In the genomic region with DNA sequence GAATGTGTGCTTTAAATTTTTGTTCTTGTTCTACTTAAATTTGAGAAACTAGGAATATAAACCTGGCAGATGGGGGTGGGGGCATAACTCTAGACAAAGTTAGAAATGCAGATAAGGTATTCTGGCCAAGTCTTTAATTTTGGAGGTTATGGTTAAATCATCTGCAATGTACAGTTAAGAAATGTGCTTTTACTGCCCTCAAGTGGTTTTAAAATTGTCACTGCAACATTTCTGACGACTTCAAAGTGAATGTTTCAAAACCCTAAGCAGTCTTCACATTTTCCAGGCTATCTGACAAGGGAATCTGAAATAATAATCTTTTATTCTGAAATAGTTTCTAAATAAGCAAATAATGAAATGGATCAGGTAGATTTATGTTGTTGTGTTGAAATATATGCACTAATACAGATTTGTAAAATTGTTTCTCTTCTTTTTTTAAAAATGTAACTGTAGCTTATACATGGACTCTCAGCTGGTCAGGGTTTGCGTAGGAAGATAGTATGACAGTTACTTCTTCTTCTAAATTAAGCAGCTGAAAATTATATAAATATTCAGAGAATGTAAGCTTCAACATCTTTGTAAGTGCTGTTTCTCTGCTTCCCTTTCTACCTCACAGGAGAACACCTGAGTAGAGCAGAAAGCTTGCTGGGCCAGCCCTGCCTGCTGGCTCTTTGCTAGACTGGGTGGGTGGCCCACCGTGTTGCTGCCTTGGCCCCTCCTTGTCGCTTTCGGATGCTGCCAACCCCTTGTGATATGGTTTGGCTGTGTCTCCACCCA, we compare ENCODE assay signal across 8 cellular contexts. TPM values are rescaled to one million over a fixed set of nuclear protein-coding genes. Genes with fewer than 3 reads are reported as not detected.
DNase-seq lines count a peak whose midpoint lies in the region; ATAC-seq and TF ChIP-seq lines count a peak whose summit lies in the region.

No MANE protein-coding gene starts in this region.

- H3K4me2 ChIP-seq in HCT116 (ENCODE audit: low read length) (no peak overlapping the region), smooth muscle cell (no peak overlapping the region)

- H3K9me3 ChIP-seq in HCT116 (ENCODE audit: control insufficient read depth in 1 of 2, insufficient read depth in 1 of 2, low read depth in 1 of 2, low read length in 2 of 2), result no peaks in the 10 kb centered on the region
- H3K9me3 ChIP-seq in left ventricle myocardium inferior (replicated peaks), result no peaks in the 10 kb centered on the region
- H3K9me3 ChIP-seq in smooth muscle cell (replicated peaks; ENCODE audit: low read depth), result no peaks in the 10 kb centered on the region

- H3K36me3 Mint-ChIP-seq in WTC11, result no peaks in the 10 kb centered on the region

- intact Hi-C loops in HCT116 (cut with micrococcal nuclease) (loop anchor here (1.0 to 5.0 kb wide), 5 partner anchors 79 to 751 kb away; no protein-coding TSS in a partner anchor), left ventricle myocardium inferior (cut with micrococcal nuclease) (loop anchor here (5.0 kb wide), 1 partner anchor 481 kb away; no protein-coding TSS in a partner anchor)

- H3K4me1 ChIP-seq in HCT116 (ENCODE audit: control insufficient read depth in 1 of 2, insufficient read depth in 2 of 2, low read length in 2 of 2) (0 out of 4 replicates have a peak, but pooled peaks cover 0 to under 1% of the 10 kb centered on the region in 2 experiments), left ventricle myocardium inferior (no peaks in the 10 kb centered on the region), smooth muscle cell (ENCODE audit: low read depth) (no peaks in the 10 kb centered on the region)

- DNase-seq in GF-D8 (lab: John Stamatoyannopoulos, UW), result peak; percentile 42
- peak; percentile 50 for DNase-seq in HCT116 (ENCODE audit: low read depth, low spot score)
- peak; percentile 30 for DNase-seq in NCI-H2029 treated with DMSO at 0.1 percent for 48 hours (lab: John Stamatoyannopoulos, UW)
- DNase-seq in WTC11 (ENCODE audit: low spot score), result no peak
- no peak for DNase-seq in left ventricle myocardium inferior
- DNase-seq in smooth muscle cell (lab: John Stamatoyannopoulos, UW; ENCODE audit: unreplicated experiment), result no peak

- H3K9me3 Mint-ChIP-seq in WTC11, result no peaks in the 10 kb centered on the region

- CTCF ChIA-PET in HCT116 (lab: Charles Lee), result interaction anchor here (0.8 to 1.7 kb wide), 7 partner anchors 80 to 629 kb away, joined by 3 to 11 read pairs (median 4); no protein-coding TSS in a partner anchor
- CTCF ChIA-PET in WTC11 (lab: Charles Lee), result interaction anchor here (0.8 to 0.9 kb wide), 2 partner anchors 80 to 459 kb away, joined by 3 to 4 read pairs; no protein-coding TSS in a partner anchor

- 62% methylated on average over 5 of the region's 5 CpGs for WGBS in smooth muscle cell (ENCODE audit: low lambda C conversion rate)

- H4K20me1 ChIP-seq in HCT116 (ENCODE audit: insufficient read depth), result no peaks in the 10 kb centered on the region
- H4K20me1 ChIP-seq in smooth muscle cell (ENCODE audit: low read depth), result no peaks in the 10 kb centered on the region

- H3K79me2 ChIP-seq in HCT116 (ENCODE audit: insufficient read depth, low read length) (no peaks in the 10 kb centered on the region), smooth muscle cell (ENCODE audit: low read depth) (no peaks in the 10 kb centered on the region)

- no peak overlapping the region for H3K27ac Mint-ChIP-seq in WTC11

- H2AFZ ChIP-seq in HCT116 (ENCODE audit: low read depth, low read length, poor library complexity, severe bottlenecking) (no peak overlapping the region), smooth muscle cell (ENCODE audit: low read depth) (no peak overlapping the region)

- RAD21 ChIA-PET in HCT116 (lab: Charles Lee; ENCODE audit: low non-redundant PET in 1 of 2, low total read pairs in 2 of 2, uncharacterized antibody in 2 of 2, unreplicated experiment in 2 of 2), result interaction anchor here in 1 of 2 experiments (0.6 kb wide), 1 partner anchor 224 kb away, joined by 4 read pairs; no protein-coding TSS in a partner anchor

- H3K27me3 ChIP-seq in HCT116 (ENCODE audit: insufficient read depth, low read length), result no peaks in the 10 kb centered on the region
- no peaks in the 10 kb centered on the region for H3K27me3 ChIP-seq in left ventricle myocardium inferior (ENCODE audit: low read depth)
- H3K27me3 ChIP-seq in smooth muscle cell (ENCODE audit: low read depth), result no peaks in the 10 kb centered on the region

- no peak for TF ChIP-seq POLR2A in HCT116 (IDR thresholded peaks at IDR 0.05; ENCODE audit: borderline replicate concordance, extremely low read depth, insufficient read depth, insufficient read length)

- TF ChIP-seq RAD21 in HCT116 (IDR thresholded peaks at IDR 0.05; ENCODE audit: low read depth), result peak; percentile 83

- no peak overlapping the region for H3K4me3 ChIP-seq in HCT116 (replicated peaks in 1 of 2; ENCODE audit: low read depth in 1 of 2, low read length in 2 of 2)
- H3K4me3 ChIP-seq in left ventricle myocardium inferior, result no peak overlapping the region
- H3K4me3 ChIP-seq in smooth muscle cell, result no peak overlapping the region

- H3K9ac ChIP-seq in HCT116 (ENCODE audit: low read length) (no peak overlapping the region), smooth muscle cell (ENCODE audit: low read depth) (no peak overlapping the region)

- BruUV-seq in HCT116 (replicated peaks; lab: Mats Ljungman, UMichigan), result no TSS peak

- H3K27ac ChIP-seq in HCT116 (ENCODE audit: low read depth, low read length), result no peak overlapping the region
- H3K27ac ChIP-seq in left ventricle myocardium inferior (replicated peaks), result no peak overlapping the region
- H3K27ac ChIP-seq in smooth muscle cell (ENCODE audit: low read depth), result no peak overlapping the region

- H3K9me2 ChIP-seq in HCT116 (ENCODE audit: insufficient read depth), result no peaks in the 10 kb centered on the region

- no peak overlapping the region for H3K4me3 Mint-ChIP-seq in WTC11

- H3K36me3 ChIP-seq in HCT116 (ENCODE audit: control insufficient read depth in 1 of 2, insufficient read depth in 2 of 2, low read length in 2 of 2) (no peaks in the 10 kb centered on the region), left ventricle myocardium inferior (no peaks in the 10 kb centered on the region), smooth muscle cell (ENCODE audit: low read depth) (no peaks in the 10 kb centered on the region)

- no peaks in the 10 kb centered on the region for H3K4me1 Mint-ChIP-seq in WTC11

- H3F3A ChIP-seq in smooth muscle cell (ENCODE audit: low read depth), result no peaks in the 10 kb centered on the region

- TF ChIP-seq CTCF in HCT116 (IDR thresholded peaks at IDR 0.05 in 2 of 3, conservative IDR thresholded peaks at IDR 0.05 in 1 of 3; ENCODE audit: borderline replicate concordance in 1 of 3, insufficient read depth in 1 of 3, low read depth in 2 of 3, low read length in 2 of 3) (peak; percentile 50 to 71 (median 71)), WTC11 (IDR thresholded peaks at IDR 0.05) (peak; percentile 18; the same call in 1 of the 2 replicates), left ventricle myocardium inferior (IDR thresholded peaks at IDR 0.05; ENCODE audit: borderline replicate concordance) (peak; percentile 75), smooth muscle cell (IDR thresholded peaks at IDR 0.05; ENCODE audit: borderline replicate concordance, insufficient read depth, poor library complexity, severe bottlenecking) (peak; percentile 61)

- POLR2A ChIA-PET in HCT116 (lab: Charles Lee) (no interaction called here), WTC11 (lab: Charles Lee) (no interaction called here)

- peak; percentile 74 for ATAC-seq in HCT116
- 0 out of 2 replicates have a peak, but pooled peaks have one; percentile 20 for ATAC-seq in WTC11
- no peak for ATAC-seq in activated CD4-positive, CD25-positive, alpha-beta regulatory T cell treated with anti-CD3 and anti-CD28 coated beads, Interleukin-2, amount 50 U/mL, for 24 hours
- no peak for ATAC-seq in HG03457 (IDR thresholded peaks at IDR 0.05; ENCODE audit: unreplicated experiment)

- H3K27me3 Mint-ChIP-seq in WTC11 (ENCODE audit: low read depth), result no peaks in the 10 kb centered on the region

TF ChIP-seq in HCT116, 20 proteins besides CTCF, POLR2A, EP300 and RAD21 (continues in another document):
- TF ChIP-seq EZH2 (IDR thresholded peaks at IDR 0.05), result no peak
- TF ChIP-seq, protein P1, sequence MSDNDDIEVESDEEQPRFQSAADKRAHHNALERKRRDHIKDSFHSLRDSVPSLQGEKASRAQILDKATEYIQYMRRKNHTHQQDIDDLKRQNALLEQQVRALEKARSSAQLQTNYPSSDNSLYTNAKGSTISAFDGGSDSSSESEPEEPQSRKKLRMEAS (IDR thresholded peaks at IDR 0.05), result no peak
- TF ChIP-seq CBX3 (IDR thresholded peaks at IDR 0.05; ENCODE audit: low read depth), result no peak
- TF ChIP-seq SP1 (IDR thresholded peaks at IDR 0.05; ENCODE audit: low read depth), result no peak

TF ChIP-seq in WTC11, 78 proteins besides CTCF, POLR2A, EP300 and RAD21 (continues in another document):
- TF ChIP-seq FOXK1 (CRISPR knock-in tag; IDR thresholded peaks at IDR 0.05) (no peak), RELA (CRISPR knock-in tag; IDR thresholded peaks at IDR 0.05; ENCODE audit: borderline replicate concordance) (no peak), TCF7 (CRISPR knock-in tag; IDR thresholded peaks at IDR 0.05; ENCODE audit: low read depth) (no peak)
- TF ChIP-seq, protein P2, sequence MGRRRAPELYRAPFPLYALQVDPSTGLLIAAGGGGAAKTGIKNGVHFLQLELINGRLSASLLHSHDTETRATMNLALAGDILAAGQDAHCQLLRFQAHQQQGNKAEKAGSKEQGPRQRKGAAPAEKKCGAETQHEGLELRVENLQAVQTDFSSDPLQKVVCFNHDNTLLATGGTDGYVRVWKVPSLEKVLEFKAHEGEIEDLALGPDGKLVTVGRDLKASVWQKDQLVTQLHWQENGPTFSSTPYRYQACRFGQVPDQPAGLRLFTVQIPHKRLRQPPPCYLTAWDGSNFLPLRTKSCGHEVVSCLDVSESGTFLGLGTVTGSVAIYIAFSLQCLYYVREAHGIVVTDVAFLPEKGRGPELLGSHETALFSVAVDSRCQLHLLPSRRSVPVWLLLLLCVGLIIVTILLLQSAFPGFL (CRISPR knock-in tag; IDR thresholded peaks at IDR 0.05; ENCODE audit: borderline replicate concordance), result no peak

RNA-seq across cellular contexts. Expression of a gene that starts 45.0 kb away (rescaled TPM):
- total RNA-seq in HCT116 (2021; ENCODE audit: unreplicated experiment), result 0.17 TPM
- polyA plus RNA-seq in HCT116 (2012), result 0.05 TPM in 1 of 2 replicates, not detected in the other
- not detected in 3 replicates for total RNA-seq in WTC11 (2021)
- 0.30 TPM for total RNA-seq in left ventricle myocardium inferior
- not detected in 2 replicates for total RNA-seq in smooth muscle cell
- polyA plus RNA-seq in smooth muscle cell, result not detected in 2 replicates

Comparison
In these comparisons a context has a peak if more than half of its experiments do, and no peak if none do; other contexts are left out.
1. DNase-seq: peak in GF-D8 (single experiment), HCT116 (single experiment) and NCI-H2029 treated with DMSO at 0.1 percent for 48 hours (single experiment); none in WTC11 (single experiment), left ventricle myocardium inferior (single experiment) and smooth muscle cell (single experiment).
2. ATAC-seq: peak in HCT116 (single experiment) and WTC11 (single experiment); none in activated CD4-positive, CD25-positive, alpha-beta regulatory T cell treated with anti-CD3 and anti-CD28 coated beads, Interleukin-2, amount 50 U/mL, for 24 hours (0 of 2) and HG03457 (single experiment).
3. CTCF ChIP-seq: peak in every context shown above with its lines; median percentile 75 in left ventricle myocardium inferior; 71 in HCT116; 61 in smooth muscle cell; 18 in WTC11.